ENCODE assay signal across 11 cellular contexts in genomic region chr1:235855811-235856429, GRCh38. TPM values are rescaled to one million over a fixed set of nuclear protein-coding genes. Genes with fewer than 3 reads are reported as not detected.
DNase-seq lines count a peak whose midpoint lies in the region; ATAC-seq lines count a peak whose summit lies in the region.
"Had no signal": no experiment of that assay in that cellular context is flagged by ENCODE, and none has a peak within 500 bp of the region (broad histone marks: within the 10 kb centered on the region; RNA-seq: fewer than 3 reads in every experiment).

No MANE protein-coding gene starts in this region.

- H3K9me3 ChIP-seq in mesenchymal stem cell (ENCODE audit: control insufficient read depth, low read length), result no peaks in the 10 kb centered on the region

- ATAC-seq in GM18511 (IDR thresholded peaks at IDR 0.05; ENCODE audit: unreplicated experiment) (peak; percentile 72), GM21423 (IDR thresholded peaks at IDR 0.05; ENCODE audit: unreplicated experiment) (peak; percentile 47), HG03558 (IDR thresholded peaks at IDR 0.05; ENCODE audit: extremely low read depth, unreplicated experiment) (peak; percentile 43), naive B cell (ENCODE audit: low read depth in 2 of 2) (peak; percentile 76 to 84)
- ATAC-seq: GM23338 had no signal

- H3K23ac ChIP-seq in mesenchymal stem cell (ENCODE audit: low read length in 2 of 2), result no peak overlapping the region

- no peaks in the 10 kb centered on the region for H3K4me1 ChIP-seq in mesenchymal stem cell (ENCODE audit: control insufficient read depth, insufficient read depth, low read depth, low read length)

- no CpG with 5 or more reads among the region's 1 CpG for WGBS in mesenchymal stem cell

- no peak overlapping the region for H2AFZ ChIP-seq in mesenchymal stem cell (ENCODE audit: low read depth, low read length)
- H2AFZ ChIP-seq: GM23338 had no signal

- H2AK5ac ChIP-seq in mesenchymal stem cell (ENCODE audit: low read length, severe bottlenecking), result no peak overlapping the region

- H2BK12ac ChIP-seq in mesenchymal stem cell (ENCODE audit: low read length in 2 of 2), result no peak overlapping the region

- H4K91ac ChIP-seq in mesenchymal stem cell (ENCODE audit: low read length), result no peak overlapping the region

- H3K36me3 ChIP-seq in mesenchymal stem cell (ENCODE audit: control insufficient read depth in 1 of 2, insufficient read depth in 2 of 2, low read depth in 1 of 2, low read length in 2 of 2), result no peaks in the 10 kb centered on the region

- peaks cover 10% of the 10 kb centered on the region for H3K79me1 ChIP-seq in mesenchymal stem cell (replicated peaks; ENCODE audit: low read length, poor library complexity, severe bottlenecking)

- H3K18ac ChIP-seq in mesenchymal stem cell (ENCODE audit: low read depth in 1 of 2, low read length in 2 of 2), result no peak overlapping the region

- no peak overlapping the region for H2BK120ac ChIP-seq in mesenchymal stem cell (ENCODE audit: low read depth, low read length)

- no peaks in the 10 kb centered on the region for H3K27me3 ChIP-seq in mesenchymal stem cell (ENCODE audit: control insufficient read depth in 1 of 2, insufficient read depth in 1 of 2, low read length in 2 of 2)

- peaks cover 6 to 8% of the 10 kb centered on the region in 2 donors for H3K36me3 Mint-ChIP-seq in naive B cell

- no peak overlapping the region for H3K14ac ChIP-seq in mesenchymal stem cell (ENCODE audit: low read length in 2 of 2)

- H3K4me3 Mint-ChIP-seq in naive B cell, result no peak overlapping the region
- H3K4me3 Mint-ChIP-seq: GM23338 had no signal

- no peaks in the 10 kb centered on the region for H3K27me3 Mint-ChIP-seq in naive B cell

- H3K4ac ChIP-seq in mesenchymal stem cell (ENCODE audit: low read depth in 1 of 2, low read length in 2 of 2), result no peak overlapping the region

- H3K4me3 ChIP-seq in mesenchymal stem cell (ENCODE audit: insufficient read depth in 1 of 2, low read depth in 1 of 2, low read length in 2 of 2), result no peak overlapping the region
- H3K4me3 ChIP-seq: coronary artery, GM23338 had no signal

- H3K9me3 Mint-ChIP-seq in naive B cell, result peaks cover 0 to 4% (median 0%) of the 10 kb centered on the region in 7 donors
- H3K9me3 Mint-ChIP-seq: GM23338 had no signal

- peaks cover 38 to 58% (median 39%) of the 10 kb centered on the region in 3 donors for H3K4me1 Mint-ChIP-seq in naive B cell
- H3K4me1 Mint-ChIP-seq: GM23338 had no signal

- H3K4me2 ChIP-seq in mesenchymal stem cell (ENCODE audit: low read length, poor library complexity, severe bottlenecking), result no peak overlapping the region
- H3K4me2 ChIP-seq: GM23338 had no signal

- H3K27ac Mint-ChIP-seq in naive B cell, result peak overlapping the region in 2 of 6 donors; percentile 19 to 62
- H3K27ac Mint-ChIP-seq: GM23338 had no signal

- no peak overlapping the region for H2BK15ac ChIP-seq in mesenchymal stem cell (ENCODE audit: low read depth, poor library complexity, severe bottlenecking)

- DNase-seq in naive B cell (no peak), posterior cingulate gyrus (no peak), epidermal melanocyte (ENCODE audit: insufficient read length, low spot score) (no peak), mesenchymal stem cell (no peak)
- DNase-seq: foreskin melanocyte, Right ventricle myocardium superior had no signal

- intact Hi-C loops in posterior cingulate gyrus (cut with DNase I), result no loop called here

- H3K9ac ChIP-seq in mesenchymal stem cell (ENCODE audit: low read length), result no peak overlapping the region

- H2BK5ac ChIP-seq in mesenchymal stem cell (ENCODE audit: low read depth, low read length, poor library complexity, severe bottlenecking), result no peak overlapping the region

- H3K27ac ChIP-seq in mesenchymal stem cell (ENCODE audit: low read length, poor library complexity, severe bottlenecking), result no peak overlapping the region
- H3K27ac ChIP-seq: coronary artery had no signal

- no peak overlapping the region for H4K8ac ChIP-seq in mesenchymal stem cell (ENCODE audit: low read length)

RNA-seq across cellular contexts. Expression of gene LYST, which starts 10.8 kb away (rescaled TPM):
- 10 to 100 TPM; 50.1 to 71.6 (median 65.3) TPM for polyA plus RNA-seq in naive B cell (ENCODE audit: low read depth in 6 of 6)
- 4.3 TPM for polyA plus RNA-seq in mesenchymal stem cell (2013, experiment 1 of 2)
- polyA plus RNA-seq in mesenchymal stem cell (2013, experiment 2 of 2), result 5.7 TPM
